21 cellular contexts compared by ENCODE assay signal in genomic region chr3:84755860-84756259, GRCh38.
DNase-seq lines count a peak whose midpoint lies in the region; ATAC-seq and TF ChIP-seq lines count a peak whose summit lies in the region.
"Had no signal": no experiment of that assay in that cellular context is flagged by ENCODE, and none has a peak within 500 bp of the region (broad histone marks: within the 10 kb centered on the region; RNA-seq: fewer than 3 reads in every experiment).

No MANE protein-coding gene starts in this region.

- peak overlapping the region; percentile 14 for H3K14ac ChIP-seq in neuronal stem cell (ENCODE audit: low read length)

- H2BK12ac ChIP-seq in neuronal stem cell (ENCODE audit: low read length), result no peak overlapping the region

- TF ChIP-seq CTCF in heart left ventricle (IDR thresholded peaks at IDR 0.05) (no peak), omental fat pad (IDR thresholded peaks at IDR 0.05) (no peak), ascending aorta (IDR thresholded peaks at IDR 0.05) (no peak)

- peak overlapping the region; percentile 92 for H3K23ac ChIP-seq in neuronal stem cell (ENCODE audit: low read depth, low read length, poor library complexity)

- H3K9me3 ChIP-seq in right cardiac atrium (ENCODE audit: control insufficient read depth, low read length) (peaks cover 2% of the 10 kb centered on the region), heart left ventricle (peaks cover 0 to 9% (median 2%) of the 10 kb centered on the region in 12 donors), neuronal stem cell (replicated peaks in 1 of 2; ENCODE audit: control insufficient read depth in 2 of 2, insufficient read depth in 1 of 2, low read depth in 1 of 2, low read length in 2 of 2) (no peaks in the 10 kb centered on the region), ascending aorta (no peaks in the 10 kb centered on the region)
- H3K9me3 ChIP-seq: Peyer's patch, SJCRH30 had no signal

- no peak overlapping the region for H4K91ac ChIP-seq in neuronal stem cell (ENCODE audit: low read depth, low read length, poor library complexity)

- ATAC-seq in right cardiac atrium, result no peak
- no peak for ATAC-seq in heart left ventricle
- ATAC-seq in omental fat pad (ENCODE audit: low FRiP score), result no peak
- ATAC-seq in GM21381 (IDR thresholded peaks at IDR 0.05; ENCODE audit: unreplicated experiment), result no peak
- ATAC-seq: CD8-positive, alpha-beta T cell; HepG2; K562; T-cell had no signal

- H3K27ac ChIP-seq in right cardiac atrium (ENCODE audit: low read length) (no peak overlapping the region), heart left ventricle (no peak overlapping the region), neuronal stem cell (replicated peaks; ENCODE audit: low read length) (no peak overlapping the region), ascending aorta (no peak overlapping the region)
- H3K27ac ChIP-seq: Peyer's patch, SJCRH30 had no signal

- no peak overlapping the region for H3K9ac ChIP-seq in neuronal stem cell (ENCODE audit: low read depth, low read length, poor library complexity)

- TF ChIP-seq POLR2A in heart left ventricle (IDR thresholded peaks at IDR 0.05), result no peak

- H3K4me1 ChIP-seq in right cardiac atrium (ENCODE audit: control insufficient read depth, insufficient read depth, low read length) (no peaks in the 10 kb centered on the region), heart left ventricle (no peaks in the 10 kb centered on the region), neuronal stem cell (ENCODE audit: control insufficient read depth in 2 of 2, insufficient read depth in 1 of 2, low read depth in 1 of 2, low read length in 2 of 2) (no peaks in the 10 kb centered on the region), ascending aorta (no peaks in the 10 kb centered on the region)
- H3K4me1 ChIP-seq: Peyer's patch, SJCRH30 had no signal

- no peak overlapping the region for H2AFZ ChIP-seq in neuronal stem cell (ENCODE audit: low read length)

- peak overlapping the region; percentile 44 for H3K18ac ChIP-seq in neuronal stem cell (ENCODE audit: low read length)

- peak overlapping the region; percentile 61 for H2AK5ac ChIP-seq in neuronal stem cell (ENCODE audit: low read depth, low read length)

- peak overlapping the region; percentile 3 for H3K4me2 ChIP-seq in neuronal stem cell (ENCODE audit: insufficient read depth, low read length, poor library complexity, severe bottlenecking)

- H2BK15ac ChIP-seq in neuronal stem cell (ENCODE audit: low read length), result peak overlapping the region; percentile 18

- 85% methylated on average over 13 of the region's 13 CpGs for WGBS in right cardiac atrium
- WGBS in heart left ventricle, 4 donors, result 83 to 87% (median 85%) methylated on average over 12 to 13 of the region's 13 CpGs
- no CpG with 5 or more reads among the region's 13 CpGs for WGBS in neuronal stem cell (ENCODE audit: extremely low coverage in 2 of 2, insufficient read length in 2 of 2, insufficient replicate concordance in 1 of 2), 2 donors

- intact Hi-C loops in right cardiac atrium (cut with DNase I), result no loop called here
- intact Hi-C loops in heart left ventricle (cut with DNase I), result no loop called here
- intact Hi-C loops in ascending aorta (cut with DNase I), result no loop called here

- H3K36me3 ChIP-seq in heart left ventricle (no peaks in the 10 kb centered on the region), neuronal stem cell (replicated peaks in 1 of 2; ENCODE audit: control insufficient read depth in 2 of 2, insufficient read depth in 2 of 2, low read length in 2 of 2) (no peaks in the 10 kb centered on the region), ascending aorta (no peaks in the 10 kb centered on the region)
- H3K36me3 ChIP-seq: Peyer's patch, SJCRH30 had no signal

- H3K4ac ChIP-seq in neuronal stem cell (ENCODE audit: low read length), result no peak overlapping the region

- H3K4me3 ChIP-seq in right cardiac atrium (ENCODE audit: low read length) (no peak overlapping the region), heart left ventricle (no peak overlapping the region), neuronal stem cell (ENCODE audit: low read length in 2 of 2) (peak overlapping the region in 1 of 2 donors; percentile 61), ascending aorta (no peak overlapping the region)
- H3K4me3 ChIP-seq: K562, Peyer's patch, SJCRH30 had no signal

- H3K27me3 ChIP-seq in right cardiac atrium (ENCODE audit: control insufficient read depth, insufficient read depth), result no peaks in the 10 kb centered on the region
- no peaks in the 10 kb centered on the region for H3K27me3 ChIP-seq in heart left ventricle
- no peaks in the 10 kb centered on the region for H3K27me3 ChIP-seq in neuronal stem cell (ENCODE audit: control insufficient read depth in 3 of 3, insufficient read depth in 3 of 3, low read depth in 1 of 3, low read length in 3 of 3)
- H3K27me3 ChIP-seq in ascending aorta, result no peaks in the 10 kb centered on the region
- H3K27me3 ChIP-seq: Peyer's patch, SJCRH30 had no signal

- no peak overlapping the region for H4K8ac ChIP-seq in neuronal stem cell (ENCODE audit: low read depth, low read length)

- DNase-seq in right cardiac atrium (peak in 2 of 3 donors; percentile 25 to 39), heart left ventricle (no peak), RPMI8226 (peak; percentile 16), neuronal stem cell (ENCODE audit: low spot score) (no peak), omental fat pad (ENCODE audit: low spot score) (no peak), ascending aorta (ENCODE audit: low spot score in 2 of 2) (no peak)
- DNase-seq: AML-193; Calu3; CD8-positive, alpha-beta T cell; GDM1; MM.1S; NCI-H1105 treated with DMSO at 0.1 percent for 48 hours; NCI-H2081; NCI-H2171 treated with DMSO at 0.1 percent for 48 hours; NCI-H526; Peyer's patch; SJCRH30; T-cell had no signal

- H3K79me1 ChIP-seq in neuronal stem cell (ENCODE audit: low read depth, low read length), result no peaks in the 10 kb centered on the region

- H2BK120ac ChIP-seq in neuronal stem cell (ENCODE audit: low read depth, low read length), result no peak overlapping the region

- H2BK5ac ChIP-seq in neuronal stem cell (ENCODE audit: low read length), result no peak overlapping the region

Comparison
In these comparisons a context has a peak if more than half of its experiments do, and no peak if none do; other contexts are left out.
1. DNase-seq: peak in right cardiac atrium (2 of 3) and RPMI8226 (single experiment); none in heart left ventricle (0 of 5), neuronal stem cell (single experiment), omental fat pad (single experiment) and ascending aorta (0 of 2).